16 cellular contexts compared by ENCODE assay signal in the genomic region with DNA sequence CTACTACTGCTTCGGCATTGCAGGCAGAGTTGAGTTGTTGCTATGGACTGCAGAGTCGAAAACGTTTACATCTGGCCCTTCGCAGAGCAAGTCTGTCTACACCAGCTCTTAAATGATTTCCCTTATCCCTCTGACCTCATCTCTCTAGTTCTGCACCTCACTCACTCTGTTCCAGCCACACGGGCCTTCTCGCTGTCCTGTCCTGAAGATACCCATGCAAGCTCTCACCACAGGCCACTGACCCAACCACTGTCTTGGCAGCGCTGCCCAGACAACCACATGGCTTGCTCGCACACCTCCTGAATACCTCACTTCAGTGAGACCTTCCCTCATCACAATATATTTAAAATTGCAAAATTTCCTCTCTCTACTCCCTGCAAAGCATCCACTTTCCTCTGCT. TPM values are rescaled to one million over a fixed set of nuclear protein-coding genes. Genes with fewer than 3 reads are reported as not detected.
DNase-seq lines count a peak whose midpoint lies in the region; ATAC-seq and TF ChIP-seq lines count a peak whose summit lies in the region.
"Had no signal": no experiment of that assay in that cellular context is flagged by ENCODE, and none has a peak within 500 bp of the region (broad histone marks: within the 10 kb centered on the region; RNA-seq: fewer than 3 reads in every experiment).

No MANE protein-coding gene starts in this region.

- H3K4me3 Mint-ChIP-seq in Caco-2 (ENCODE audit: unreplicated experiment), result no peak overlapping the region
- H3K4me3 Mint-ChIP-seq in immature natural killer cell, result peak overlapping the region; percentile 47 to 77 (median 63)

- no peaks in the 10 kb centered on the region for H3K36me3 ChIP-seq in Caco-2 (ENCODE audit: control insufficient read depth, insufficient read depth, low read length)
- no peaks in the 10 kb centered on the region for H3K36me3 ChIP-seq in Panc1 (ENCODE audit: control insufficient read depth, insufficient read depth, low read length)
- peaks cover 0 to 6% of the 10 kb centered on the region in 2 donors for H3K36me3 ChIP-seq in psoas muscle (ENCODE audit: insufficient read depth in 1 of 2, low read depth in 1 of 2)

- H3K4me3 ChIP-seq in Caco-2 (ENCODE audit: low read depth, low read length) (no peak overlapping the region), Panc1 (ENCODE audit: low read depth in 2 of 2, low read length in 2 of 2) (no peak overlapping the region), psoas muscle (no peak overlapping the region)
- H3K4me3 ChIP-seq: GM23248 had no signal

- H3K27ac ChIP-seq in Panc1 (ENCODE audit: low read length) (0 out of 2 replicates have a peak overlapping the region, but pooled peaks have one; percentile 5), psoas muscle (peak overlapping the region; percentile 91)
- H3K27ac ChIP-seq: GM23248 had no signal

- H3K9me3 Mint-ChIP-seq in Caco-2 (ENCODE audit: unreplicated experiment), result no peaks in the 10 kb centered on the region
- no peaks in the 10 kb centered on the region for H3K9me3 Mint-ChIP-seq in immature natural killer cell

- POLR2A ChIA-PET in Caco-2 (lab: Charles Lee), result no interaction called here
- POLR2A ChIA-PET in Panc1 (lab: Charles Lee), result no interaction called here

- H3K4me1 Mint-ChIP-seq in Caco-2 (ENCODE audit: low read depth, unreplicated experiment), result peaks cover 64% of the 10 kb centered on the region
- H3K4me1 Mint-ChIP-seq in immature natural killer cell, result peaks cover 82 to 99% of the 10 kb centered on the region in 2 donors

- ATAC-seq in Panc1 (no peak), psoas muscle (peak in 2 of 4 donors; percentile 17 to 28), GM18870 (IDR thresholded peaks at IDR 0.05; ENCODE audit: unreplicated experiment) (no peak), HG02884 (IDR thresholded peaks at IDR 0.05; ENCODE audit: unreplicated experiment) (no peak)

- CTCF ChIA-PET in Caco-2 (lab: Charles Lee) (interaction anchor here (1.3 kb wide), 1 partner anchor 8 kb away, joined by 6 read pairs; no protein-coding TSS in a partner anchor), Panc1 (lab: Charles Lee) (no interaction called here)

- H3K27me3 ChIP-seq in Caco-2 (replicated peaks; ENCODE audit: control insufficient read depth, insufficient read depth, low read length) (no peaks in the 10 kb centered on the region), Panc1 (ENCODE audit: control insufficient read depth, insufficient read depth, low read length) (no peaks in the 10 kb centered on the region), psoas muscle (ENCODE audit: insufficient read depth in 3 of 3, low read length in 2 of 3) (no peaks in the 10 kb centered on the region)

- intact Hi-C loops in Caco-2 (cut with micrococcal nuclease; ENCODE audit: unreplicated experiment) (no loop called here), Panc1 (cut with micrococcal nuclease; ENCODE audit: unreplicated experiment) (no loop called here), psoas muscle (cut with DNase I) (no loop called here), posterior cingulate gyrus (cut with DNase I) (no loop called here)

- H3K36me3 Mint-ChIP-seq in Caco-2 (ENCODE audit: insufficient read depth, unreplicated experiment), result peaks cover 45% of the 10 kb centered on the region
- peaks cover 0 to 3% (median 0%) of the 10 kb centered on the region in 3 donors for H3K36me3 Mint-ChIP-seq in immature natural killer cell

- peak in 1 of 2 experiments; percentile 33 for DNase-seq in Caco-2
- no peak for DNase-seq in Panc1 (ENCODE audit: low read depth, low spot score)
- no peak for DNase-seq in immature natural killer cell
- no peak for DNase-seq in psoas muscle
- no peak for DNase-seq in posterior cingulate gyrus
- DNase-seq: activated effector memory CD4-positive, alpha-beta T cell treated with Interleukin-2 at 50 U/mL for 16 hours; EL; erythroblast; GM23248; IMR-90; NCI-H1694; NCI-H82; retina; T1000 had no signal

- BruUV-seq in Caco-2 (replicated peaks; lab: Mats Ljungman, UMichigan), result no TSS peak
- no TSS peak for BruUV-seq in Panc1 (replicated peaks; lab: Mats Ljungman, UMichigan)

- H3K4me1 ChIP-seq in Caco-2 (peaks cover 78% of the 10 kb centered on the region), Panc1 (ENCODE audit: control insufficient read depth, insufficient read depth, low read length) (peaks cover 47% of the 10 kb centered on the region), psoas muscle (peaks cover 78% of the 10 kb centered on the region)

- H3K9me3 ChIP-seq in Caco-2, result no peaks in the 10 kb centered on the region
- H3K9me3 ChIP-seq in Panc1 (ENCODE audit: control insufficient read depth, insufficient read depth, low read depth, low read length), result no peaks in the 10 kb centered on the region
- H3K9me3 ChIP-seq in psoas muscle, result no peaks in the 10 kb centered on the region

- in situ Hi-C loops in Panc1 (cut with HindIII; ENCODE audit: low pct_unique_long_range_greater_than_20kb, low sequenced_read_pairs), result no loop called here

- H3K27ac Mint-ChIP-seq in Caco-2 (ENCODE audit: unreplicated experiment), result peak overlapping the region; percentile 70
- peak overlapping the region; percentile 79 to 96 (median 88) for H3K27ac Mint-ChIP-seq in immature natural killer cell

- TF ChIP-seq CTCF in Caco-2 (IDR thresholded peaks at IDR 0.05; ENCODE audit: insufficient read depth in 1 of 2, low read depth in 1 of 2, low read length in 1 of 2, severe bottlenecking in 1 of 2, unreplicated experiment in 1 of 2) (no peak), Panc1 (IDR thresholded peaks at IDR 0.05) (no peak), psoas muscle (IDR thresholded peaks at IDR 0.05) (no peak)

- 76 to 85% (median 78%) methylated on average over 8 of the region's 8 CpGs for WGBS in psoas muscle, 3 donors

- H3K27me3 Mint-ChIP-seq in Caco-2 (ENCODE audit: insufficient read depth, unreplicated experiment), result no peaks in the 10 kb centered on the region
- peaks cover 0 to 5% (median 0%) of the 10 kb centered on the region in 3 donors for H3K27me3 Mint-ChIP-seq in immature natural killer cell (ENCODE audit: low read depth in 3 of 3)

RNA-seq across cellular contexts. Expression of a gene that starts 31.4 kb away (rescaled TPM):
- total RNA-seq in Caco-2 (2022), result 65.0 and 67.1 TPM in 2 replicates
- 40.0 TPM for total RNA-seq in Panc1 (2021; ENCODE audit: unreplicated experiment)
- polyA plus RNA-seq in Panc1 (2012; ENCODE audit: insufficient read length), result 29.8 TPM
- 1 to 10 TPM in 2 of 3 donors, under 1 TPM in 1; 0.35 to 3.2 (median 2.8) TPM for polyA plus RNA-seq in immature natural killer cell
- total RNA-seq in psoas muscle, result 100 to 1,000 TPM in 2 of 4 donors, 10 to 100 TPM in 2; 49.3 to 284 (median 92.5) TPM
- polyA plus RNA-seq in psoas muscle, result 10 to 100 TPM; 32.0 to 75.3 (median 72.3) TPM
